ENCODE assay signal across 8 cellular contexts in the genomic region with DNA sequence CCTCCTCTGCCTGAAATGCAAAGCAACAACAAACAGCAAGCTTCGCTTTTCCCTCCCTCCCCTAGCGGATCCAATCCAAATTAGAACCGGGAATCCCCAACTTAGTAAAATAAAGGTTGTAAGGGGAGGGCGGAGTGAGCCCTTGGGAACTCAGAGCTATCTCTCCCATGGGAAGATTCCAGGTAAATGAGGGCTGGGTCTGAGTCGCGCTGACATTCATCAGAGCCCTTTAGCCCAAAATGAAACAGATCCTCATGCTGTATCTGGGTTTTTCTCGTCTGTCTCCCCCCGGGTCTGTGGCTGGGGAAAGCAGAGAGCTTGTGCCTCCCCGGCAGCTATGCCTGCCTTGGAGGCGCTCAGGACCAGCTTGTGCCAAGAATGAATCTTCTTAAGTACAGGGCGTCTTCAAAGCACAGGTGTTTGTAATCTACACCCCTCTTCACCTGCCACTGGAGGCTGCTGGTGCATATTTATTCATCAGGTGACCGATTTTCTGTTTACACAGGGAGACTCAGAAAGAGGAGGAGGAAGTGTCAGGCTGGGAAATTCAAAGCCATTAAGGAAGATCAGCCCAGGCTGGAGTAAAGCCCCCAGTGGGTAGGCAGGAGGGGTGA. TPM values are rescaled to one million over a fixed set of nuclear protein-coding genes. Genes with fewer than 3 reads are reported as not detected.
DNase-seq lines count a peak whose midpoint lies in the region; ATAC-seq and TF ChIP-seq lines count a peak whose summit lies in the region.

No MANE protein-coding gene starts in this region.

- DNase-seq in NCI-H128 (lab: John Stamatoyannopoulos, UW; ENCODE audit: unreplicated experiment) (peak; percentile 46), astrocyte of the cerebellum (ENCODE audit: low read depth) (no peak), lower leg skin (ENCODE audit: low spot score in 2 of 2) (no peak), germinal center (ENCODE audit: low spot score) (no peak)
- DNase-seq in activated CD4-positive, CD25-positive, alpha-beta regulatory T cell treated with anti-CD3 and anti-CD28 coated beads, Interleukin-2, amount 50 U/mL, for 72 hours = no peak

- WGBS in lower leg skin, 2 donors = 11 to 18% methylated on average over 12 of the region's 12 CpGs

- TF ChIP-seq CTCF in DOHH2 (IDR thresholded peaks at IDR 0.05; ENCODE audit: low read depth, low read length, poor library complexity, severe bottlenecking) = no peak
- no peak for TF ChIP-seq CTCF in astrocyte of the cerebellum (IDR thresholded peaks at IDR 0.05; ENCODE audit: low read depth, low read length, missing control alignments)
- no peak for TF ChIP-seq CTCF in lower leg skin (IDR thresholded peaks at IDR 0.05)

- H3K4me3 ChIP-seq in DOHH2 (ENCODE audit: low read length) = peak overlapping the region; percentile 76
- H3K4me3 ChIP-seq in astrocyte of the cerebellum (ENCODE audit: low read depth, low read length) = peak overlapping the region; percentile 7
- H3K4me3 ChIP-seq in lower leg skin (ENCODE audit: low read depth, poor library complexity, severe bottlenecking) = peak overlapping the region; percentile 19

- H4K20me1 ChIP-seq in DOHH2 (ENCODE audit: control insufficient read depth, insufficient read depth, low read depth, low read length) = peaks cover 4% of the 10 kb centered on the region; the same call in 1 of the 2 replicates

- no peak for ATAC-seq in HG02973 (IDR thresholded peaks at IDR 0.05; ENCODE audit: unreplicated experiment)
- ATAC-seq in HG03342 (IDR thresholded peaks at IDR 0.05; ENCODE audit: unreplicated experiment) = no peak

- peaks cover 46% of the 10 kb centered on the region for H3K27me3 ChIP-seq in DOHH2 (ENCODE audit: control insufficient read depth, low read length)

- no peaks in the 10 kb centered on the region for H3K9me2 ChIP-seq in DOHH2 (replicated peaks; ENCODE audit: control insufficient read depth, low read length)

- no peaks in the 10 kb centered on the region for H3K36me3 ChIP-seq in DOHH2 (ENCODE audit: control insufficient read depth, low read length)

- no peak for TF ChIP-seq POLR2A in lower leg skin (IDR thresholded peaks at IDR 0.05)

- intact Hi-C loops in lower leg skin (cut with DNase I; ENCODE audit: low total_unique reads) = no loop called here

- peak overlapping the region; percentile 89 for H3K4me2 ChIP-seq in DOHH2 (ENCODE audit: low read length)

- H3F3A ChIP-seq in DOHH2 (ENCODE audit: control insufficient read depth, insufficient read depth) = peaks cover 21% of the 10 kb centered on the region

- H3K4me1 ChIP-seq in DOHH2 (ENCODE audit: control insufficient read depth, low read length) = peaks cover 49% of the 10 kb centered on the region

- H3K79me2 ChIP-seq in DOHH2 (ENCODE audit: control insufficient read depth, low read length) = peaks cover 3% of the 10 kb centered on the region; the same call in 1 of the 2 replicates

- H3K9me3 ChIP-seq in DOHH2 (ENCODE audit: control insufficient read depth, insufficient read depth, low read length) = no peaks in the 10 kb centered on the region

- H3K27ac ChIP-seq in DOHH2 (ENCODE audit: low read depth, low read length) = no peak overlapping the region

- in situ Hi-C loops in astrocyte of the cerebellum (cut with HindIII; ENCODE audit: low sequenced_read_pairs) = no loop called here

RNA-seq across cellular contexts. Expression of a gene that starts 55.0 kb away (rescaled TPM):
- total RNA-seq in lower leg skin = 100 to 1,000 TPM in 1 of 4 donors, 10 to 100 TPM in 3; 62.9 to 113 (median 69.9) TPM

Comparison
In these comparisons a context has a peak if more than half of its experiments do, and no peak if none do; other contexts are left out.
1. H3K4me3 ChIP-seq: peak in every context shown above with its lines; median percentile 76 in DOHH2; 19 in lower leg skin; 7 in astrocyte of the cerebellum.